In the genomic region with DNA sequence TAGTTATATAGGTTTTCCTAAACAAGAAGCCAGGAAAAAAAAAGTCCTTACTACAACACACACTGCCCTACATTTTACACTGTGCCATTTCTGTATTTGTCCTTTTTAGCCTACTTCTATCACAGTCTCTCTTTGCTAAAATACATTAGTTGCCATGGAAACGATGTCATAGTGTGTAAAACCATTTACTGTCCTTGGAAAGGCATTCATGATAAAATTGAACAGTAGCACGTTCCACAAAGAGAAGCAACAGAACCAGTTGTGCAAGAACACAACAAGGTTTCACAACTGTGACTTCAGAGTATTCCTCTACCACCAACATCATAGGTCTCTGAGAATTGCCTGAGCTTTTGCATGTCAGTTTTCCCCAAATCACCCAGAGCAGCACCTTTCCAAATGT, we compare ENCODE assay signal across 13 cellular contexts. TPM values are rescaled to one million over a fixed set of nuclear protein-coding genes. Genes with fewer than 3 reads are reported as not detected.
DNase-seq lines count a peak whose midpoint lies in the region; ATAC-seq, FAIRE-seq and TF ChIP-seq lines count a peak whose summit lies in the region.
"Had no signal": no experiment of that assay in that cellular context is flagged by ENCODE, and none has a peak within 500 bp of the region (broad histone marks: within the 10 kb centered on the region; RNA-seq: fewer than 3 reads in every experiment).

No MANE protein-coding gene starts in this region.

- intact Hi-C loops in IMR-90 (cut with micrococcal nuclease) (no loop called here), K562 (cut with micrococcal nuclease) (no loop called here)

- H2AK5ac ChIP-seq in IMR-90 (ENCODE audit: low read depth, low read length), result no peak overlapping the region

- H3K23ac ChIP-seq in IMR-90 (ENCODE audit: low read depth, low read length), result no peak overlapping the region

- peak; percentile 42 for FAIRE-seq in K562 (lab: Jason Lieb, UNC)

- H3K9me3 Mint-ChIP-seq in progenitor cell of endocrine pancreas (ENCODE audit: low read depth), result no peaks in the 10 kb centered on the region

- no peak overlapping the region for H3K14ac ChIP-seq in IMR-90 (replicated peaks; ENCODE audit: low read depth, low read length)

- H3K18ac ChIP-seq in IMR-90 (ENCODE audit: low read depth, low read length), result no peak overlapping the region

- no peak overlapping the region for H3K4ac ChIP-seq in IMR-90 (ENCODE audit: low read depth, low read length)

- no peak overlapping the region for H2BK20ac ChIP-seq in IMR-90 (ENCODE audit: low read depth, low read length)

- H3K4me3 ChIP-seq in IMR-90 (ENCODE audit: insufficient read depth, low read depth, low read length) (no peak overlapping the region), K562 (no peak overlapping the region)
- H3K4me3 ChIP-seq: colonic mucosa had no signal

- H3K56ac ChIP-seq in IMR-90 (ENCODE audit: extremely low read depth, insufficient read depth, low read length), result no peak overlapping the region

- H2BK5ac ChIP-seq in IMR-90 (ENCODE audit: low read depth, low read length, poor library complexity, severe bottlenecking), result no peak overlapping the region

- no peak overlapping the region for H4K8ac ChIP-seq in IMR-90 (ENCODE audit: low read depth in 2 of 2, low read length in 2 of 2)

- CTCF ChIA-PET in IMR-90 (lab: Yijun Ruan, JAX) (no interaction called here), K562 (lab: Yijun Ruan, JAX; ENCODE audit: low intra/inter-chr PET ratio) (no interaction called here)

- H2AFZ ChIP-seq in IMR-90 (replicated peaks; ENCODE audit: low read length, poor library complexity) (no peak overlapping the region), K562 (ENCODE audit: low read depth, low read length) (no peak overlapping the region)

- H3K4me3 Mint-ChIP-seq in progenitor cell of endocrine pancreas (ENCODE audit: low read depth), result no peak overlapping the region

- no peak overlapping the region for H4K5ac ChIP-seq in IMR-90 (ENCODE audit: low read depth, low read length)

- no peaks in the 10 kb centered on the region for H3K4me1 ChIP-seq in IMR-90 (ENCODE audit: control insufficient read depth, insufficient read depth, low read length)
- H3K4me1 ChIP-seq in K562 (replicated peaks in 1 of 2; ENCODE audit: control insufficient read depth in 2 of 2, insufficient read depth in 2 of 2, low read length in 2 of 2), result peaks cover 0 to 3% of the 10 kb centered on the region in 2 experiments; a peak in 3 of 5 replicates
- H3K4me1 ChIP-seq: colonic mucosa had no signal

- H2BK15ac ChIP-seq in IMR-90 (ENCODE audit: low read depth, low read length), result no peak overlapping the region

- no peaks in the 10 kb centered on the region for H3K36me3 Mint-ChIP-seq in progenitor cell of endocrine pancreas (ENCODE audit: insufficient read depth)

- H4K20me1 ChIP-seq in IMR-90 (ENCODE audit: insufficient read depth, low read length) (peaks cover 35% of the 10 kb centered on the region), K562 (replicated peaks; ENCODE audit: control insufficient read depth, insufficient read depth, low read length) (peaks cover 10% of the 10 kb centered on the region; the same call in 1 of the 2 replicates)

- no peaks in the 10 kb centered on the region for H3K27me3 ChIP-seq in IMR-90 (ENCODE audit: control insufficient read depth, insufficient read depth, low read length)
- H3K27me3 ChIP-seq in K562 (ENCODE audit: control insufficient read depth in 2 of 2, insufficient read depth in 2 of 2, low read length in 2 of 2), result peaks cover 0 to 15% of the 10 kb centered on the region in 2 experiments; a peak in 3 of 5 replicates
- H3K27me3 ChIP-seq: colonic mucosa had no signal

- TF ChIP-seq RAD21 in IMR-90 (IDR thresholded peaks at IDR 0.05; ENCODE audit: low read length), result no peak
- no peak for TF ChIP-seq RAD21 in K562 (CRISPR knock-in tag; conservative IDR thresholded peaks at IDR 0.05 in 1 of 2, IDR thresholded peaks at IDR 0.05 in 1 of 2)

- TF ChIP-seq POLR2A in IMR-90 (IDR thresholded peaks at IDR 0.05; ENCODE audit: low read depth, low read length) (no peak), K562 (conservative IDR thresholded peaks at IDR 0.05) (no peak)

- WGBS in IMR-90 (ENCODE audit: extremely low coverage in 2 of 2, insufficient read length in 1 of 2), 2 experiments, result no CpG with 5 or more reads among the region's 2 CpGs
- WGBS in K562 (ENCODE audit: insufficient coverage, low coverage, missing lambda C conversion rate), result 5% methylated on average over 2 of the region's 2 CpGs

- H4K91ac ChIP-seq in IMR-90 (ENCODE audit: insufficient read depth, low read depth, low read length), result no peak overlapping the region

- POLR2A ChIA-PET in IMR-90 (lab: Charles Lee; ENCODE audit: unreplicated experiment), result no interaction called here
- POLR2A ChIA-PET in K562 (lab: Yijun Ruan, JAX), result interaction anchor here (1.6 kb wide), 1 partner anchor 9 kb away, joined by 6 read pairs; no protein-coding TSS in a partner anchor

- H2BK120ac ChIP-seq in IMR-90 (ENCODE audit: low read depth, low read length), result no peak overlapping the region

- H2AK9ac ChIP-seq in IMR-90 (replicated peaks; ENCODE audit: low read depth, low read length, poor library complexity), result no peak overlapping the region

- in situ Hi-C loops in IMR-90 (cut with MboI; ENCODE audit: low sequenced_read_pairs), result no loop called here
- in situ Hi-C loops in K562 (cut with MboI), result no loop called here

- no peaks in the 10 kb centered on the region for H3K27me3 Mint-ChIP-seq in progenitor cell of endocrine pancreas

- no peak for TF ChIP-seq EP300 in K562 (IDR thresholded peaks at IDR 0.05; ENCODE audit: low read length)

- H3K9ac ChIP-seq in IMR-90 (ENCODE audit: low read depth, low read length) (no peak overlapping the region), K562 (ENCODE audit: insufficient read depth in 1 of 2, low read depth in 2 of 2, low read length in 2 of 2) (no peak overlapping the region)

- peaks cover 5% of the 10 kb centered on the region; the same call in 1 of the 2 replicates for H3K9me1 ChIP-seq in IMR-90 (ENCODE audit: insufficient read depth, low read length)
- no peaks in the 10 kb centered on the region for H3K9me1 ChIP-seq in K562 (ENCODE audit: control insufficient read depth, insufficient read depth, low read length)

- H3K79me2 ChIP-seq in K562 (ENCODE audit: control insufficient read depth, insufficient read depth, low read length), result no peaks in the 10 kb centered on the region

- ATAC-seq in IMR-90 (ENCODE audit: low read depth) (no peak), K562 (no peak), SK-N-SH treated with all-trans-retinoic acid at 6 μM for 48 hours (no peak)

- peaks cover 24 to 52% of the 10 kb centered on the region in 2 experiments for H3K79me1 ChIP-seq in IMR-90 (ENCODE audit: low read depth in 1 of 2, low read length in 2 of 2)

- H3K27ac Mint-ChIP-seq in progenitor cell of endocrine pancreas, result no peak overlapping the region

- DNase-seq in NCI-H146 (lab: John Stamatoyannopoulos, UW) (peak; percentile 20), NCI-H146 treated with DMSO at 0.1 percent for 48 hours (lab: John Stamatoyannopoulos, UW; ENCODE audit: unreplicated experiment) (no peak), IMR-90 (peak; percentile 34), K562 (ENCODE audit: extremely low read depth in 1 of 4, low spot score in 3 of 4) (no peak), midbrain (lab: John Stamatoyannopoulos, UW) (peak; percentile 8), progenitor cell of endocrine pancreas (ENCODE audit: low spot score, unreplicated experiment) (no peak), GM19240 (ENCODE audit: insufficient read length, low spot score) (no peak)
- DNase-seq: 8988T; colonic mucosa; GOT3; NK-92 treated with Interleukin-12 subunit alpha and Interleukin-12 subunit beta, amount 100 ng/mL, for 24 hours; stimulated activated naive CD4-positive, alpha-beta T cell treated with Interleukin-2 at 50 U/mL for 16 hours had no signal

- dilution Hi-C loops in IMR-90 (cut with HindIII; ENCODE audit: low sequenced_read_pairs, unreplicated experiment), result no loop called here

- H3K4me2 ChIP-seq in IMR-90 (ENCODE audit: low read depth, low read length) (no peak overlapping the region), K562 (ENCODE audit: insufficient read depth, low read length) (no peak overlapping the region)

- H3K9me3 ChIP-seq in IMR-90 (ENCODE audit: control insufficient read depth, insufficient read depth, low read length) (no peaks in the 10 kb centered on the region), K562 (replicated peaks; ENCODE audit: control insufficient read depth, insufficient read depth, low read depth, low read length) (no peaks in the 10 kb centered on the region)
- H3K9me3 ChIP-seq: colonic mucosa had no signal

- BruUV-seq in IMR-90 (replicated peaks; lab: Mats Ljungman, UMichigan), result no TSS peak
- BruUV-seq in K562 (replicated peaks; lab: Mats Ljungman, UMichigan), result no TSS peak

- H3K4me1 Mint-ChIP-seq in progenitor cell of endocrine pancreas (ENCODE audit: low read depth), result peaks cover 32% of the 10 kb centered on the region

- TF ChIP-seq CTCF in IMR-90 (conservative IDR thresholded peaks at IDR 0.05; ENCODE audit: low read depth, low read length) (no peak), K562 (IDR thresholded peaks at IDR 0.05 in 2 of 3, conservative IDR thresholded peaks at IDR 0.05 in 1 of 3; ENCODE audit: insufficient read depth in 2 of 3, low read depth in 1 of 3, low read length in 3 of 3) (no peak), progenitor cell of endocrine pancreas (IDR thresholded peaks at IDR 0.05; ENCODE audit: unreplicated experiment) (no peak)

- no peak overlapping the region for H3K27ac ChIP-seq in IMR-90 (ENCODE audit: insufficient read depth, low read length)
- H3K27ac ChIP-seq in K562 (ENCODE audit: extremely low read depth, low read depth, low read length), result no peak overlapping the region
- H3K27ac ChIP-seq: colonic mucosa had no signal

- no peaks in the 10 kb centered on the region; the same call in 1 of the 2 replicates for H3K36me3 ChIP-seq in IMR-90 (ENCODE audit: control insufficient read depth, insufficient read depth, low read length)
- no peaks in the 10 kb centered on the region for H3K36me3 ChIP-seq in K562 (ENCODE audit: control insufficient read depth, insufficient read depth, low read length)
- H3K36me3 ChIP-seq: colonic mucosa had no signal

RNA-seq across cellular contexts. Expression of a gene that starts 20.5 kb away (rescaled TPM):
- total RNA-seq in IMR-90 (2012; rRNA removed), result 36.4 and 41.1 TPM in 2 replicates
- polyA plus RNA-seq in IMR-90 (2012; rRNA removed), result 30.8 and 35.1 TPM in 2 replicates
- 41.7 and 98.8 TPM in 2 replicates for polyA plus RNA-seq in IMR-90 (2012; cell fraction: cytosol; rRNA removed)
- 36.3 and 72.0 TPM in 2 replicates for polyA plus RNA-seq in IMR-90 (2012; cell fraction: nucleus; rRNA removed; ENCODE audit: low replicate concordance)
- total RNA-seq in K562 (2011; cell fraction: chromatin; rRNA removed; ENCODE audit: low replicate concordance), result 20.4 and 46.1 TPM in 2 replicates
- 7.3 and 8.3 TPM in 2 replicates for total RNA-seq in K562 (2011; cell fraction: nucleolus; rRNA removed)
- 14.1 and 17.6 TPM in 2 replicates for total RNA-seq in K562 (2011; cell fraction: nucleoplasm; rRNA removed)
- 14.6 and 17.5 TPM in 2 replicates for total RNA-seq in K562 (2014; rRNA removed)
- total RNA-seq in K562 (2014; rRNA removed; fragmentation: Illumina TruSeq; extraction: Trizol), result 10.1 and 10.3 TPM in 2 replicates
- 6.8 and 6.9 TPM in 2 replicates for total RNA-seq in K562 (2015; rRNA removed; fragmentation: Illumina TruSeq; extraction: Trizol)
- 15.7 and 19.0 TPM in 2 replicates for total RNA-seq in K562 (2021)
- polyA plus RNA-seq in K562 (2011; rRNA removed), result 5.0 and 11.4 TPM in 2 replicates
- polyA plus RNA-seq in K562 (2011; cell fraction: cytosol; rRNA removed), result 5.9 and 12.4 TPM in 2 replicates
- polyA plus RNA-seq in K562 (2011; cell fraction: nucleus; rRNA removed), result 12.5 and 27.3 TPM in 2 replicates
- 10.0 and 31.4 TPM in 2 replicates for polyA plus RNA-seq in K562 (2012)
- polyA plus RNA-seq in K562 (2014; fragmentation: Illumina TruSeq; extraction: Trizol), result 16.3 and 22.1 TPM in 2 replicates
- polyA plus RNA-seq in K562 (2014; fragmentation: Nextera tagmentation; extraction: Ambion mirVana), result 1 to 10 TPM; 2.9 to 5.0 TPM
- polyA plus RNA-seq in K562 (2014; rRNA removed), result 7.1 and 19.3 TPM in 2 replicates
- polyA minus RNA-seq in K562 (2011; rRNA and poly(A)+ RNA removed), result 12.6 and 20.7 TPM in 2 replicates
- polyA minus RNA-seq in K562 (2011; cell fraction: cytosol; rRNA and poly(A)+ RNA removed), result 14.2 and 18.1 TPM in 2 replicates
- 13.3 and 14.9 TPM in 2 replicates for polyA minus RNA-seq in K562 (2011; cell fraction: nucleus; rRNA and poly(A)+ RNA removed)
- total RNA-seq in progenitor cell of endocrine pancreas, result 159 and 169 TPM in 2 replicates

Comparison
In these comparisons a context has a peak if more than half of its experiments do, and no peak if none do; other contexts are left out.
1. DNase-seq: peak in NCI-H146 (single experiment), IMR-90 (single experiment) and midbrain (single experiment); none in NCI-H146 treated with DMSO at 0.1 percent for 48 hours (single experiment), K562 (0 of 4), progenitor cell of endocrine pancreas (single experiment) and GM19240 (single experiment).